ENCODE assay signal across 8 cellular contexts in genomic region chr5:139647406-139648204, GRCh38. TPM values are rescaled to one million over a fixed set of nuclear protein-coding genes. Genes with fewer than 3 reads are reported as not detected.
DNase-seq lines count a peak whose midpoint lies in the region; ATAC-seq and TF ChIP-seq lines count a peak whose summit lies in the region.

No MANE protein-coding gene starts in this region.

- H3K27ac Mint-ChIP-seq in chondrocyte (ENCODE audit: unreplicated experiment) = peak overlapping the region; percentile 32

- peaks cover 5% of the 10 kb centered on the region for H3K36me3 Mint-ChIP-seq in chondrocyte (ENCODE audit: low read depth)

- peak; percentile 47 for DNase-seq in chondrocyte (ENCODE audit: low spot score)
- no peak for DNase-seq in GDM1 (lab: John Stamatoyannopoulos, UW)
- no peak for DNase-seq in NCI-H2171 treated with DMSO at 0.1 percent for 48 hours (lab: John Stamatoyannopoulos, UW)
- no peak for DNase-seq in SKM-1 (lab: John Stamatoyannopoulos, UW; ENCODE audit: unreplicated experiment)

- H3K27me3 Mint-ChIP-seq in chondrocyte (ENCODE audit: low read depth) = no peaks in the 10 kb centered on the region

- H3K4me3 ChIP-seq in ACC112 (ENCODE audit: low read depth, low read length) = peak overlapping the region; percentile 96
- no peak overlapping the region for H3K4me3 ChIP-seq in KMS-11 (IDR thresholded peaks at IDR 0.05; ENCODE audit: insufficient read depth, low read depth, low read length)
- peak overlapping the region; percentile 31 to 87 for H3K4me3 ChIP-seq in muscle layer of duodenum (ENCODE audit: low read depth in 1 of 2, low read length in 2 of 2)

- H3K9ac ChIP-seq in KMS-11 = peak overlapping the region; percentile 46; the same call in 1 of the 2 replicates

- H3K36me3 ChIP-seq in ACC112 (ENCODE audit: insufficient read depth, low read length) (no peaks in the 10 kb centered on the region), KMS-11 (ENCODE audit: insufficient read depth) (no peaks in the 10 kb centered on the region), muscle layer of duodenum (ENCODE audit: control insufficient read depth in 1 of 2, insufficient read depth in 2 of 2, low read length in 2 of 2) (no peaks in the 10 kb centered on the region)

- H3K9me3 ChIP-seq in muscle layer of duodenum (ENCODE audit: control insufficient read depth in 1 of 2, low read length in 2 of 2) = no peaks in the 10 kb centered on the region

- peak overlapping the region; percentile 74 for H3K4me3 Mint-ChIP-seq in chondrocyte (ENCODE audit: unreplicated experiment)

- H3K4me1 Mint-ChIP-seq in chondrocyte (ENCODE audit: low read depth) = peaks cover 28% of the 10 kb centered on the region

- H4K20me1 ChIP-seq in KMS-11 (ENCODE audit: insufficient read depth) = peaks cover 6% of the 10 kb centered on the region; the same call in 1 of the 2 replicates

- ATAC-seq in activated CD4-positive, CD25-positive, alpha-beta regulatory T cell treated with anti-CD3 and anti-CD28 coated beads, Interleukin-2, amount 50 U/mL, for 24 hours = no peak

- H3K27ac ChIP-seq in ACC112 (ENCODE audit: low read depth, low read length) (no peak overlapping the region), KMS-11 (peak overlapping the region; percentile 28; the same call in 1 of the 2 replicates), muscle layer of duodenum (ENCODE audit: low read length) (no peak overlapping the region)

- H3K27me3 ChIP-seq in ACC112 (ENCODE audit: insufficient read depth, low read length) = no peaks in the 10 kb centered on the region
- H3K27me3 ChIP-seq in KMS-11 (ENCODE audit: insufficient read depth, low read depth) = no peaks in the 10 kb centered on the region
- H3K27me3 ChIP-seq in muscle layer of duodenum (ENCODE audit: low read depth, low read length) = no peaks in the 10 kb centered on the region

- H3K79me2 ChIP-seq in ACC112 (ENCODE audit: control insufficient read depth, insufficient read depth, low read length, unreplicated experiment) (peaks cover 35% of the 10 kb centered on the region), KMS-11 (ENCODE audit: insufficient read depth, low read depth) (peaks cover 39% of the 10 kb centered on the region)

- H3K4me1 ChIP-seq in ACC112 (ENCODE audit: control insufficient read depth, insufficient read depth, low read length, unreplicated experiment) (peaks cover 17% of the 10 kb centered on the region), KMS-11 (ENCODE audit: low read depth, poor library complexity, severe bottlenecking) (peaks cover 50% of the 10 kb centered on the region), muscle layer of duodenum (ENCODE audit: control insufficient read depth in 1 of 2, insufficient read depth in 2 of 2, low read length in 2 of 2) (peaks cover 21 to 45% of the 10 kb centered on the region in 2 donors)

- H3K4me2 ChIP-seq in KMS-11 = peak overlapping the region; percentile 94

- H2AFZ ChIP-seq in ACC112 (ENCODE audit: low read length, unreplicated experiment) (no peak overlapping the region), KMS-11 (ENCODE audit: low read depth) (peak overlapping the region; percentile 64; the same call in 1 of the 2 replicates)

- no peak for TF ChIP-seq CTCF in KMS-11 (conservative IDR thresholded peaks at IDR 0.05; ENCODE audit: low read depth, low read length)
- TF ChIP-seq CTCF in chondrocyte (IDR thresholded peaks at IDR 0.05) = no peak

- H3K9me3 Mint-ChIP-seq in chondrocyte (ENCODE audit: low read depth) = no peaks in the 10 kb centered on the region

RNA-seq across cellular contexts. Expression of gene CXXC5, which starts 0.5 kb away (rescaled TPM):
- total RNA-seq in chondrocyte = 144 to 193 TPM (median 145 TPM) in 3 replicates
